Comparison of ENCODE assay signal across 9 cellular contexts in genomic region chr11:3164540-3165151, GRCh38. TPM values are rescaled to one million over a fixed set of nuclear protein-coding genes. Genes with fewer than 3 reads are reported as not detected.
DNase-seq lines count a peak whose midpoint lies in the region; ATAC-seq and TF ChIP-seq lines count a peak whose summit lies in the region.
"Had no signal": no experiment of that assay in that cellular context is flagged by ENCODE, and none has a peak within 500 bp of the region (broad histone marks: within the 10 kb centered on the region; RNA-seq: fewer than 3 reads in every experiment).

No MANE protein-coding gene starts in this region.

- peaks cover 55% of the 10 kb centered on the region for H3K79me2 ChIP-seq in DND-41 (ENCODE audit: insufficient read depth, low read length)

- H3K9me3 Mint-ChIP-seq in progenitor cell of endocrine pancreas (ENCODE audit: low read depth) = no peaks in the 10 kb centered on the region

- no peaks in the 10 kb centered on the region for H3K9me3 ChIP-seq in DND-41 (ENCODE audit: insufficient read depth, low read length, severe bottlenecking)
- H3K9me3 ChIP-seq in cardiac muscle cell (ENCODE audit: low read depth) = no peaks in the 10 kb centered on the region

- H4K20me1 ChIP-seq in DND-41 (ENCODE audit: insufficient read depth, low read length) = peaks cover 46% of the 10 kb centered on the region

- H3K4me1 ChIP-seq in DND-41 (ENCODE audit: insufficient read depth, low read length) (peaks cover 68% of the 10 kb centered on the region), cardiac muscle cell (ENCODE audit: low read depth) (peaks cover 34% of the 10 kb centered on the region)

- no peak for DNase-seq in DND-41
- no peak for DNase-seq in cardiac muscle cell (ENCODE audit: low read depth in 1 of 2, low spot score in 1 of 2)
- DNase-seq in progenitor cell of endocrine pancreas (ENCODE audit: low spot score, unreplicated experiment) = no peak
- no peak for DNase-seq in iPS-NIHi11 (ENCODE audit: low spot score)
- no peak for DNase-seq in SW 1271 (lab: John Stamatoyannopoulos, UW)
- no peak for DNase-seq in NCI-H1930 (lab: John Stamatoyannopoulos, UW)

- H3K9ac ChIP-seq in DND-41 (ENCODE audit: low read depth, low read length) = peak overlapping the region; percentile 86

- TF ChIP-seq CTCF in DND-41 (IDR thresholded peaks at IDR 0.05; ENCODE audit: borderline replicate concordance, extremely low read depth, low read length, poor library complexity, severe bottlenecking) = no peak
- no peak for TF ChIP-seq CTCF in WI38 (IDR thresholded peaks at IDR 0.05; ENCODE audit: low read depth, low read length)
- no peak for TF ChIP-seq CTCF in cardiac muscle cell (IDR thresholded peaks at IDR 0.05; ENCODE audit: low read depth, low read length)
- no peak for TF ChIP-seq CTCF in progenitor cell of endocrine pancreas (IDR thresholded peaks at IDR 0.05; ENCODE audit: unreplicated experiment)

- peak overlapping the region; percentile 98 for H3K4me2 ChIP-seq in DND-41 (ENCODE audit: insufficient read depth, low read length)

- ATAC-seq in DND-41 (ENCODE audit: insufficient read depth, low read depth) (peak; percentile 5; the same call in 1 of the 3 replicates), HG02981 (IDR thresholded peaks at IDR 0.05; ENCODE audit: unreplicated experiment) (no peak)

- H3K4me3 Mint-ChIP-seq in progenitor cell of endocrine pancreas (ENCODE audit: low read depth) = peak overlapping the region; percentile 68

- peak overlapping the region; percentile 92 for H3K27ac ChIP-seq in DND-41 (ENCODE audit: low read length)
- H3K27ac ChIP-seq in cardiac muscle cell = no peak overlapping the region

- peaks cover 77% of the 10 kb centered on the region for H3K27me3 Mint-ChIP-seq in progenitor cell of endocrine pancreas

- H2AFZ ChIP-seq in DND-41 (ENCODE audit: low read depth, low read length) = peak overlapping the region; percentile 61

- H3K36me3 ChIP-seq in DND-41 (ENCODE audit: insufficient read depth, low read length) (peaks cover 25% of the 10 kb centered on the region), cardiac muscle cell (no peaks in the 10 kb centered on the region)

- peaks cover 6% of the 10 kb centered on the region for H3K4me1 Mint-ChIP-seq in progenitor cell of endocrine pancreas (ENCODE audit: low read depth)

- H3K27me3 ChIP-seq in DND-41 (ENCODE audit: insufficient read depth, low read length, poor library complexity) (no peaks in the 10 kb centered on the region), cardiac muscle cell (no peaks in the 10 kb centered on the region)

- no peaks in the 10 kb centered on the region for H3K36me3 Mint-ChIP-seq in progenitor cell of endocrine pancreas (ENCODE audit: insufficient read depth)

- no peak overlapping the region for H3K27ac Mint-ChIP-seq in progenitor cell of endocrine pancreas

- H3K4me3 ChIP-seq in DND-41 (ENCODE audit: low read depth in 1 of 2, low read length in 2 of 2) = peak overlapping the region; percentile 84 to 97
- peak overlapping the region; percentile 93 for H3K4me3 ChIP-seq in WI38 (ENCODE audit: low read depth, low read length)
- H3K4me3 ChIP-seq in cardiac muscle cell = peak overlapping the region; percentile 65

RNA-seq across cellular contexts. Expression of gene OSBPL5, which starts 0.5 kb away (rescaled TPM):
- total RNA-seq in cardiac muscle cell (29.4 and 33.9 TPM in 2 replicates), progenitor cell of endocrine pancreas (11.9 and 13.3 TPM in 2 replicates)
- polyA plus RNA-seq in cardiac muscle cell = 19.3 and 20.9 TPM in 2 replicates

RNA-seq across cellular contexts. Expression of gene MRGPRG, which starts 54.0 kb away (rescaled TPM):
- total RNA-seq in cardiac muscle cell (not detected in 2 replicates), progenitor cell of endocrine pancreas (not detected in 2 replicates)
- polyA plus RNA-seq in cardiac muscle cell = not detected in 2 replicates
- total RNA-seq: subcutaneous adipose tissue had no signal
